In the genomic region with DNA sequence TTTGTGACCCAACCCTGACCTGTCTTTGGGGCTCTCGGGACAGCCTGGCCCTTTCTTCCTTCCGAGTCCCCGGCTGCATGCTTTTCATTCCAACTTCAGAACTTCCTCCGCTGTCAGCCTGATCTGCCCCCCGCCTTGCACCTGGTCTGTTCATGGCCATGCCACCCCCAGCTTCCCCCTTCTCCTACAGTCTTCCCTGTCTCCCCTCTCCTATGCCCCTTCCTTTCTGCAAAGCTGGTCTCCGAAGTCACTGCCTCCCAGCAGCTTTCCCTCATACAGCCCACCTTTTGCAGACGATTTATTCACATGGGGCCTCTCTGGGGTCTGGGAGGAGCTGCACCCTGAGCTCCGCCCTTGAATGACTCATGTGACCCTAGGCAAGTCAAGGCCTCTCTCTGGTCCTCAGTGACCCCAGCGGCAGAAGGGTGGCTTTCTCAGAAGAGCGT, we compare ENCODE assay signal across 16 cellular contexts.
"Had no signal": no experiment of that assay in that cellular context is flagged by ENCODE, and none has a peak within 500 bp of the region (broad histone marks: within the 10 kb centered on the region; RNA-seq: fewer than 3 reads in every experiment).

No MANE protein-coding gene starts in this region.

- H3K4me3 ChIP-seq: colonic mucosa, heart left ventricle, thoracic aorta had no signal

- H3K4me3 Mint-ChIP-seq: activated B cell treated with CpG ODN at 0.5 μM for 24 hours; activated CD8-positive, alpha-beta T cell treated with anti-CD3 and anti-CD28 coated beads, Interleukin-2, amount 10 ng/mL, durations not matched to agents 7 days and 5 days; activated T-cell treated with anti-CD3 and anti-CD28 coated beads, Interleukin-2, amount 50 U/mL, for 4 hours; brain; central memory CD8-positive, alpha-beta T cell; immature natural killer cell; naive thymus-derived CD8-positive, alpha-beta T cell; stimulated activated naive B cell treated with anti-CD40 and anti-IgM and Interleukin-4, amounts not matched to agents 10 μg/mL and 1 μg/mL and 100 μg/mL, for 72 hours; T-helper 2 cell treated with Interferon-gamma antibody and Interleukin-4, amounts not matched to agents 5 μg/mL and 100 μg/mL, for 36 hours had no signal

- H3K36me3 Mint-ChIP-seq: brain; immature natural killer cell; naive thymus-derived CD8-positive, alpha-beta T cell; stimulated activated naive B cell treated with anti-CD40 and anti-IgM and Interleukin-4, amounts not matched to agents 10 μg/mL and 1 μg/mL and 100 μg/mL, for 72 hours had no signal

- H3K27ac Mint-ChIP-seq: activated B cell treated with CpG ODN at 0.5 μM for 24 hours; activated CD8-positive, alpha-beta T cell treated with anti-CD3 and anti-CD28 coated beads, Interleukin-2, amount 10 ng/mL, durations not matched to agents 7 days and 5 days; immature natural killer cell; stimulated activated naive B cell treated with anti-CD40 and anti-IgM and Interleukin-4, amounts not matched to agents 10 μg/mL and 1 μg/mL and 100 μg/mL, for 72 hours; T-helper 2 cell treated with Interferon-gamma antibody and Interleukin-4, amounts not matched to agents 5 μg/mL and 100 μg/mL, for 36 hours had no signal

- H3K9me3 Mint-ChIP-seq: activated B cell treated with CpG ODN at 0.5 μM for 24 hours, immature natural killer cell had no signal

- H3K27me3 Mint-ChIP-seq: naive thymus-derived CD8-positive, alpha-beta T cell had no signal

- DNase-seq: activated B cell treated with CpG ODN at 0.5 μM for 24 hours; activated CD4-positive, alpha-beta T cell treated with anti-CD3 and anti-CD28 coated beads for 4 hours; activated CD8-positive, alpha-beta T cell treated with anti-CD3 and anti-CD28 coated beads, Interleukin-2, amount 10 ng/mL, durations not matched to agents 7 days and 5 days; activated naive CD4-positive, alpha-beta T cell treated with Interleukin-2 at 50 U/mL for 16 hours; activated T-cell treated with anti-CD3 and anti-CD28 coated beads, Interleukin-2, amount 50 U/mL, for 4 hours; colonic mucosa; erythroblast; heart left ventricle; immature natural killer cell; mesenchymal stem cell; naive thymus-derived CD8-positive, alpha-beta T cell; stimulated activated naive B cell treated with anti-CD40 and anti-IgM and Interleukin-4, amounts not matched to agents 10 μg/mL and 1 μg/mL and 100 μg/mL, for 72 hours had no signal

- H3K4me1 ChIP-seq: colonic mucosa, heart left ventricle had no signal

- H3K4me1 Mint-ChIP-seq: activated B cell treated with CpG ODN at 0.5 μM for 24 hours; central memory CD8-positive, alpha-beta T cell; immature natural killer cell; stimulated activated naive B cell treated with anti-CD40 and anti-IgM and Interleukin-4, amounts not matched to agents 10 μg/mL and 1 μg/mL and 100 μg/mL, for 72 hours had no signal

- H3K27ac ChIP-seq: colonic mucosa, heart left ventricle, thoracic aorta had no signal

- H3K27me3 ChIP-seq: colonic mucosa had no signal

- H3K36me3 ChIP-seq: colonic mucosa, heart left ventricle, thoracic aorta had no signal

- H3K9me3 ChIP-seq: colonic mucosa, heart left ventricle, thoracic aorta had no signal
